Comparison of ENCODE assay signal across 15 cellular contexts in the genomic region with DNA sequence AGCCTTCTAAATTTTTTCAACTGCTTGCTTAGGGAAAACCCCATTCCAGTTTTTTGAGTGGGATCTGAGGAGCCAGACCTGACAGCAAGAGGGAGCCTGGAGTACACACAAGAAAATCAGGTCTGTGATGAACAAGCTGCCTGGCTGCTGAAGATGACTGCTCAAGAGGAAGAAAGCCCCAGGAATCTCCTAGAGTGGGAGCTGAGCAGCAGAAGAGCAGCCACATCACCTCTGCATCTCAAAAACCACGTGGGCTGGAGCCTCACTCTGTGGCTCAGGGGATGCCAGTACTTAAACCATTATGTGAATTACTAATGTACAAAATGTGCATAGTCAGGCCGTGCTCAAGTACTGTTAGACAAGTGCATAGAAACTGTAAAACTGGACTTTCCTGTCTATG. TPM values are rescaled to one million over a fixed set of nuclear protein-coding genes. Genes with fewer than 3 reads are reported as not detected.
DNase-seq lines count a peak whose midpoint lies in the region; ATAC-seq, FAIRE-seq and TF ChIP-seq lines count a peak whose summit lies in the region.
"Had no signal": no experiment of that assay in that cellular context is flagged by ENCODE, and none has a peak within 500 bp of the region (broad histone marks: within the 10 kb centered on the region; RNA-seq: fewer than 3 reads in every experiment).

No MANE protein-coding gene starts in this region.

- no peak for FAIRE-seq in GM12891 (lab: Jason Lieb, UNC)

- in situ Hi-C loops in ACHN (cut with HindIII; ENCODE audit: low pct_ligation_motif_present, low pct_unique_long_range_greater_than_20kb, low sequenced_read_pairs): no loop called here

- no peak overlapping the region for H3K27ac Mint-ChIP-seq in activated T-helper 17 cell treated with anti-CD3 and anti-CD28 coated beads, Interleukin-2, amount 50 U/mL, for 72 hours
- H3K27ac Mint-ChIP-seq: natural killer cell treated with Interleukin-12 subunit alpha and Interleukin-12 subunit beta and Interleukin-15 and Interleukin-18, amount 100 ng/mL, for 72 hours had no signal

- H3K4me1 Mint-ChIP-seq in activated T-helper 17 cell treated with anti-CD3 and anti-CD28 coated beads, Interleukin-2, amount 50 U/mL, for 72 hours: no peaks in the 10 kb centered on the region

- no peak overlapping the region for H3K4me3 Mint-ChIP-seq in activated T-helper 17 cell treated with anti-CD3 and anti-CD28 coated beads, Interleukin-2, amount 50 U/mL, for 72 hours
- H3K4me3 Mint-ChIP-seq: natural killer cell treated with Interleukin-12 subunit alpha and Interleukin-12 subunit beta and Interleukin-15 and Interleukin-18, amount 100 ng/mL, for 72 hours had no signal

- peaks cover 19% of the 10 kb centered on the region for H3K36me3 Mint-ChIP-seq in activated T-helper 17 cell treated with anti-CD3 and anti-CD28 coated beads, Interleukin-2, amount 50 U/mL, for 72 hours (ENCODE audit: low read depth)

- no peak for TF ChIP-seq POLR2A in GM12891 (IDR thresholded peaks at IDR 0.05; ENCODE audit: low read depth, low read length)

- H3K9me3 Mint-ChIP-seq in activated T-helper 17 cell treated with anti-CD3 and anti-CD28 coated beads, Interleukin-2, amount 50 U/mL, for 72 hours: peaks cover 6% of the 10 kb centered on the region

- H3K27me3 Mint-ChIP-seq in activated T-helper 17 cell treated with anti-CD3 and anti-CD28 coated beads, Interleukin-2, amount 50 U/mL, for 72 hours: no peaks in the 10 kb centered on the region
- H3K27me3 Mint-ChIP-seq: natural killer cell treated with Interleukin-12 subunit alpha and Interleukin-12 subunit beta and Interleukin-15 and Interleukin-18, amount 100 ng/mL, for 72 hours had no signal

- ATAC-seq in activated T-helper 17 cell treated with anti-CD3 and anti-CD28 coated beads, Interleukin-2, amount 50 U/mL, for 72 hours (replicated peaks): peak; percentile 54
- ATAC-seq in GM21529 (IDR thresholded peaks at IDR 0.05; ENCODE audit: unreplicated experiment): no peak
- ATAC-seq: gastroesophageal sphincter; natural killer cell treated with Interleukin-12 subunit alpha and Interleukin-12 subunit beta and Interleukin-15 and Interleukin-18, amount 100 ng/mL, for 72 hours had no signal

- peak; percentile 14 for DNase-seq in ACHN
- DNase-seq in DMS53 treated with DMSO at 0.1 percent for 48 hours (lab: John Stamatoyannopoulos, UW; ENCODE audit: unreplicated experiment): peak; percentile 51
- DNase-seq in glomerular visceral epithelial cell (ENCODE audit: extremely low spot score): peak; percentile 12
- DNase-seq in NCI-H2029 treated with DMSO at 0.1 percent for 48 hours (lab: John Stamatoyannopoulos, UW): no peak
- no peak for DNase-seq in NCI-H1092 treated with DMSO at 0.1 percent for 48 hours (lab: John Stamatoyannopoulos, UW)
- no peak for DNase-seq in GM12891 (ENCODE audit: insufficient read length, low spot score)
- DNase-seq: activated CD4-positive, alpha-beta T cell treated with anti-CD3 and anti-CD28 coated beads for 4 hours; activated effector memory CD4-positive, alpha-beta T cell treated with anti-CD3 and anti-CD28 coated beads, Interleukin-2, amount 50 U/mL, for 16 hours; Caco-2; Kasumi-1; stimulated activated CD8-positive, alpha-beta memory T cell treated with anti-CD3 and anti-CD28 coated beads, Interleukin-4, amount 100 ng/mL, for 48 hours had no signal

TF ChIP-seq in GM12891, 5 proteins besides CTCF, POLR2A, EP300 and RAD21:
- TF ChIP-seq TAF1 (IDR thresholded peaks at IDR 0.05; ENCODE audit: low read depth, low read length) (no peak), SPI1 (IDR thresholded peaks at IDR 0.05; ENCODE audit: low read depth, low read length) (no peak), PAX5 (IDR thresholded peaks at IDR 0.05; ENCODE audit: insufficient read depth, low read length, severe bottlenecking) (no peak), POLR2AphosphoS5 (IDR thresholded peaks at IDR 0.05; ENCODE audit: low read depth, low read length) (no peak), POU2F2 (IDR thresholded peaks at IDR 0.05; ENCODE audit: low read depth, low read length) (no peak)

RNA-seq across cellular contexts. Expression of a gene that starts 52.4 kb away (rescaled TPM):
- 10 to 100 TPM in 1 of 2 donors, 1 to 10 TPM in 1; 4.0 to 15.2 TPM for total RNA-seq in activated T-helper 17 cell treated with anti-CD3 and anti-CD28 coated beads, Interleukin-2, amount 50 U/mL, for 72 hours
- polyA plus RNA-seq in GM12891 (2012; ENCODE audit: low read depth, missing spikeins): 12.8 TPM
- total RNA-seq: Caco-2 had no signal

Comparison
In these comparisons a context has a peak if more than half of its experiments do, and no peak if none do; other contexts are left out.
1. DNase-seq: peak in ACHN (single experiment), DMS53 treated with DMSO at 0.1 percent for 48 hours (single experiment) and glomerular visceral epithelial cell (single experiment); none in NCI-H2029 treated with DMSO at 0.1 percent for 48 hours (single experiment), NCI-H1092 treated with DMSO at 0.1 percent for 48 hours (single experiment) and GM12891 (single experiment).